Comparison of ENCODE assay signal across 8 cellular contexts in the genomic region with DNA sequence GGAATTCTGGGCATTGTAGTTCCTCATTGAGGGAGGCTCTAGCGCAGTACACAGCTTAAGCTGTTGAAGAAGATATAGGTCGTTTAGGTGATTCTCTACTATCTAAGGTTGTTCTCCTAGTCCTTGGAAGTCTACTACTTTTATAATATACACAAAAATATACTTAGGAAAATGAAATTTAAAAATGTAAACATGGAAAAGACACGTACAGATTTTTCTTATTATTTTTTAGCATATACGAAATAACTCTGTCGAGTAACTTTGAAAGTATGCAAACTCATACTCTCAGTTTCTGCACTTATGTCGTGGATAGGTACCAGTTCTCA. TPM values are rescaled to one million over a fixed set of nuclear protein-coding genes. Genes with fewer than 3 reads are reported as not detected.
DNase-seq lines count a peak whose midpoint lies in the region; ATAC-seq and TF ChIP-seq lines count a peak whose summit lies in the region.

No MANE protein-coding gene starts in this region.

- H2AFZ ChIP-seq in neural progenitor cell (replicated peaks): peak overlapping the region; percentile 87

- H3K9me3 Mint-ChIP-seq in CD8-positive, alpha-beta T cell: no peaks in the 10 kb centered on the region
- H3K9me3 Mint-ChIP-seq in neural progenitor cell: peaks cover 6% of the 10 kb centered on the region

- H3K4me3 Mint-ChIP-seq in CD8-positive, alpha-beta T cell: peak overlapping the region; percentile 95
- peak overlapping the region; percentile 94 for H3K4me3 Mint-ChIP-seq in neural progenitor cell

- TF ChIP-seq CTCF in CD8-positive, alpha-beta T cell (IDR thresholded peaks at IDR 0.05): no peak
- no peak for TF ChIP-seq CTCF in neural progenitor cell (IDR thresholded peaks at IDR 0.05)

- H3K79me2 ChIP-seq in neural progenitor cell (ENCODE audit: low read depth): peaks cover 45% of the 10 kb centered on the region

- H3K36me3 ChIP-seq in CD8-positive, alpha-beta T cell (ENCODE audit: insufficient read depth, low read length): no peaks in the 10 kb centered on the region
- peaks cover 19% of the 10 kb centered on the region for H3K36me3 ChIP-seq in KOPT-K1 (ENCODE audit: insufficient read depth, low read length)
- peaks cover 0 to 5% of the 10 kb centered on the region in 2 donors for H3K36me3 ChIP-seq in duodenal mucosa (ENCODE audit: control insufficient read depth in 1 of 2, insufficient read depth in 2 of 2, low read length in 2 of 2)
- H3K36me3 ChIP-seq in neural progenitor cell: no peaks in the 10 kb centered on the region

- intact Hi-C loops in CD8-positive, alpha-beta T cell (cut with DNase I, micrococcal nuclease): loop anchor here (1.0 to 5.0 kb wide), 6 partner anchors 10 to 253 kb away; partner anchors contain the start of genes CFAP210 (in 2 of the 2), PHOSPHO2 (in 2 of the 2), PPIG (in 2 of the 2) and UBR3 (in 2 of the 2)

- peaks cover 19% of the 10 kb centered on the region for H3K36me3 Mint-ChIP-seq in CD8-positive, alpha-beta T cell
- no peaks in the 10 kb centered on the region for H3K36me3 Mint-ChIP-seq in neural progenitor cell

- H3F3A ChIP-seq in neural progenitor cell (ENCODE audit: low read depth): peaks cover 8% of the 10 kb centered on the region

- peaks cover 6% of the 10 kb centered on the region for H3K4me1 ChIP-seq in CD8-positive, alpha-beta T cell (ENCODE audit: insufficient read depth, low read length)
- H3K4me1 ChIP-seq in duodenal mucosa (ENCODE audit: control insufficient read depth in 1 of 2, insufficient read depth in 2 of 2, low read length in 2 of 2): peaks cover 7 to 10% of the 10 kb centered on the region in 2 donors
- peaks cover 11% of the 10 kb centered on the region for H3K4me1 ChIP-seq in neural progenitor cell

- H3K4me2 ChIP-seq in neural progenitor cell: peak overlapping the region; percentile 97

- H3K4me3 ChIP-seq in CD8-positive, alpha-beta T cell (ENCODE audit: low read depth, low read length): peak overlapping the region; percentile 91
- H3K4me3 ChIP-seq in duodenal mucosa (ENCODE audit: low read depth in 1 of 2, low read length in 2 of 2) (peak overlapping the region; percentile 88 to 97), neural progenitor cell (peak overlapping the region; percentile 70)

- H3K27me3 ChIP-seq in CD8-positive, alpha-beta T cell (ENCODE audit: insufficient read depth, low read length): no peaks in the 10 kb centered on the region
- H3K27me3 ChIP-seq in duodenal mucosa (ENCODE audit: control insufficient read depth in 1 of 2, insufficient read depth in 2 of 2, low read length in 2 of 2): no peaks in the 10 kb centered on the region
- H3K27me3 ChIP-seq in neural progenitor cell: peaks cover 6% of the 10 kb centered on the region

- ATAC-seq in CD8-positive, alpha-beta T cell: no peak
- ATAC-seq in HG03095 (IDR thresholded peaks at IDR 0.05; ENCODE audit: unreplicated experiment): no peak

- POLR2A ChIA-PET in CD8-positive, alpha-beta T cell (lab: Charles Lee): interaction anchor here (1.3 to 1.9 kb wide), 3 partner anchors 10 to 95 kb away, joined by 5 to 20 read pairs (median 11); partner anchors contain the start of genes BBS5 and PPIG

- peak overlapping the region; percentile 90 for H3K27ac Mint-ChIP-seq in CD8-positive, alpha-beta T cell
- no peak overlapping the region for H3K27ac Mint-ChIP-seq in neural progenitor cell

- CTCF ChIA-PET in CD8-positive, alpha-beta T cell (lab: Charles Lee): interaction anchor here (0.6 kb wide), 1 partner anchor 132 kb away, joined by 3 read pairs; no protein-coding TSS in a partner anchor

- no peaks in the 10 kb centered on the region for H3K9me3 ChIP-seq in CD8-positive, alpha-beta T cell (ENCODE audit: low read length)
- no peaks in the 10 kb centered on the region for H3K9me3 ChIP-seq in KOPT-K1 (ENCODE audit: insufficient read depth, low read length, poor library complexity, severe bottlenecking)
- no peaks in the 10 kb centered on the region for H3K9me3 ChIP-seq in duodenal mucosa (ENCODE audit: control insufficient read depth in 1 of 2, low read length in 2 of 2)
- no peaks in the 10 kb centered on the region for H3K9me3 ChIP-seq in neural progenitor cell (ENCODE audit: low read depth)

- H3K27me3 Mint-ChIP-seq in CD8-positive, alpha-beta T cell (ENCODE audit: low read depth): peaks cover 4% of the 10 kb centered on the region
- H3K27me3 Mint-ChIP-seq in neural progenitor cell (ENCODE audit: insufficient read depth, low read depth): peaks cover 4% of the 10 kb centered on the region

- no peak for DNase-seq in CD8-positive, alpha-beta T cell
- DNase-seq in neural progenitor cell (ENCODE audit: low spot score) (no peak), cerebellar cortex (ENCODE audit: low spot score) (no peak), NCI-H187 (lab: John Stamatoyannopoulos, UW) (no peak), NCI-H1048 (lab: John Stamatoyannopoulos, UW) (no peak)

- peak overlapping the region; percentile 55 for H3K27ac ChIP-seq in CD8-positive, alpha-beta T cell (ENCODE audit: low read depth, low read length)
- H3K27ac ChIP-seq in KOPT-K1 (ENCODE audit: low read depth, low read length, poor library complexity, severe bottlenecking) (peak overlapping the region; percentile 73), duodenal mucosa (ENCODE audit: low read depth, low read length) (no peak overlapping the region), neural progenitor cell (no peak overlapping the region)

- peaks cover 28% of the 10 kb centered on the region for H3K4me1 Mint-ChIP-seq in CD8-positive, alpha-beta T cell (ENCODE audit: low read depth)
- H3K4me1 Mint-ChIP-seq in neural progenitor cell: peaks cover 12% of the 10 kb centered on the region

- no peaks in the 10 kb centered on the region for H4K20me1 ChIP-seq in neural progenitor cell (ENCODE audit: low read depth)

- H3K9ac ChIP-seq in duodenal mucosa (ENCODE audit: low read depth in 1 of 2, low read length in 2 of 2) (no peak overlapping the region), neural progenitor cell (no peak overlapping the region)

RNA-seq across cellular contexts. Expression of gene FASTKD1, which starts 0.3 kb away (rescaled TPM):
- total RNA-seq in CD8-positive, alpha-beta T cell: 1 to 10 TPM; 5.1 to 6.1 TPM
- 50.6 and 60.3 TPM in 2 replicates for total RNA-seq in neural progenitor cell (ENCODE audit: low replicate concordance)

RNA-seq across cellular contexts. Expression of gene PPIG, which starts 10.2 kb away (rescaled TPM):
- total RNA-seq in CD8-positive, alpha-beta T cell: 100 to 1,000 TPM in 1 of 2 experiments, 10 to 100 TPM in 1; 89.8 to 104 TPM
- 50.0 and 88.4 TPM in 2 replicates for total RNA-seq in neural progenitor cell (ENCODE audit: low replicate concordance)

Comparison
In these comparisons a context has a peak if more than half of its experiments do, and no peak if none do; other contexts are left out.
1. H3K27ac ChIP-seq: peak in CD8-positive, alpha-beta T cell (single experiment) and KOPT-K1 (single experiment); none in duodenal mucosa (single experiment) and neural progenitor cell (single experiment).
2. Peak in every context shown above with its lines, with median percentiles within 50 percentile points of each other: H3K4me3 ChIP-seq.